ENCODE assay signal across 9 cellular contexts in the genomic region with DNA sequence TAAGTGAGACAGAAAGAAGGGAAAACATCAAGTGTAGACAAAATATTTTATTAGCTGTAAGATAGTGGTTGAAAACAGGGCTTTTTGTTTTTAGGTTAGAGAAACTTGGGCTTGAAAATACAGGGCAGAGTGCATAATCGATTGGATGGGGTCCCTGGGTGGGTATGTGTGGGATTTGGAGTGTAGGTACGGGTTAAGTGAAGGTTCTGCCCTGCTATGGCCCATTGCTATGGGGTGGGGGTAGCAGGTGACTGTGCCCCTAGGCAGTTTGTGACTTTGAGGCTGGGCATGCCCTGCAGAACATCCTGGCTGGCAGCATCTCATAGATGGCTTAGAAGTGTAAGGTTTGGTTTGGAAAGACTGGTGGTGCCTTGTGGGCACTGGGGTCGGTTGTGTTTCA. TPM values are rescaled to one million over a fixed set of nuclear protein-coding genes. Genes with fewer than 3 reads are reported as not detected.
DNase-seq lines count a peak whose midpoint lies in the region; ATAC-seq and TF ChIP-seq lines count a peak whose summit lies in the region.
"Had no signal": no experiment of that assay in that cellular context is flagged by ENCODE, and none has a peak within 500 bp of the region (broad histone marks: within the 10 kb centered on the region; RNA-seq: fewer than 3 reads in every experiment).

No MANE protein-coding gene starts in this region.

- H3K36me3 ChIP-seq in heart right ventricle (peaks cover 0 to 68% (median 56%) of the 10 kb centered on the region in 9 donors), adrenal gland (replicated peaks in 1 of 2) (peaks cover 0 to 67% of the 10 kb centered on the region in 2 donors), mucosa of descending colon (ENCODE audit: low read depth) (peaks cover 30% of the 10 kb centered on the region), urinary bladder (ENCODE audit: insufficient read depth) (peaks cover 7% of the 10 kb centered on the region)

- H3K4me1 ChIP-seq in heart right ventricle: peaks cover 12 to 52% (median 37%) of the 10 kb centered on the region in 9 donors
- H3K4me1 ChIP-seq in adrenal gland (replicated peaks in 1 of 2): peaks cover 13 to 37% of the 10 kb centered on the region in 2 donors
- peaks cover 17% of the 10 kb centered on the region for H3K4me1 ChIP-seq in mucosa of descending colon (ENCODE audit: low read depth)
- no peaks in the 10 kb centered on the region for H3K4me1 ChIP-seq in urinary bladder (ENCODE audit: insufficient read depth)

- H3K27ac ChIP-seq in heart right ventricle (peak overlapping the region in 2 of 10 donors; percentile 34 to 47), adrenal gland (peak overlapping the region in 3 of 5 donors; percentile 11 to 98 (median 97)), urinary bladder (ENCODE audit: low read depth) (peak overlapping the region; percentile 68)

- peak; percentile 15 for DNase-seq in Right ventricle myocardium inferior (ENCODE audit: missing footprints)
- DNase-seq in heart right ventricle: no peak
- DNase-seq in adrenal gland: no peak
- peak in 2 of 3 donors; percentile 11 to 17 for DNase-seq in mucosa of descending colon
- no peak for DNase-seq in NCI-H2171 treated with DMSO at 0.1 percent for 48 hours (lab: John Stamatoyannopoulos, UW)
- DNase-seq in NAMALWA (ENCODE audit: low spot score): no peak
- DNase-seq: NCI-H187 had no signal

- H3K9me3 ChIP-seq in heart right ventricle (no peaks in the 10 kb centered on the region), adrenal gland (replicated peaks in 1 of 3) (no peaks in the 10 kb centered on the region), mucosa of descending colon (no peaks in the 10 kb centered on the region)

- TF ChIP-seq CTCF in heart right ventricle (IDR thresholded peaks at IDR 0.05) (no peak), adrenal gland (IDR thresholded peaks at IDR 0.05) (no peak), mucosa of descending colon (IDR thresholded peaks at IDR 0.05) (no peak)

- intact Hi-C loops in Right ventricle myocardium inferior (cut with DNase I) (loop anchor here (2.0 to 10.0 kb wide), 2 partner anchors 13 to 319 kb away; a partner anchor contains a TSS), heart right ventricle (cut with DNase I) (loop anchor here in 2 of 10 donors (2.0 to 10.0 kb wide), 2 partner anchors 19 to 149 kb away; a partner anchor contains a TSS), adrenal gland (cut with DNase I) (no loop called here), mucosa of descending colon (cut with DNase I, micrococcal nuclease) (no loop called here)

- H3K27me3 ChIP-seq in heart right ventricle (no peaks in the 10 kb centered on the region), adrenal gland (no peaks in the 10 kb centered on the region)

- no peak overlapping the region for H3K4me3 ChIP-seq in heart right ventricle
- H3K4me3 ChIP-seq in adrenal gland: no peak overlapping the region
- H3K4me3 ChIP-seq in mucosa of descending colon: no peak overlapping the region
- H3K4me3 ChIP-seq in urinary bladder (ENCODE audit: low read depth, low read length): no peak overlapping the region

- 84 to 85% methylated on average over 3 of the region's 3 CpGs for WGBS in heart right ventricle, 2 donors
- 75 to 80% (median 77%) methylated on average over 3 of the region's 3 CpGs for WGBS in adrenal gland, 4 donors
- 70% methylated on average over 3 of the region's 3 CpGs for WGBS in urinary bladder

- ATAC-seq in Right ventricle myocardium inferior (no peak), heart right ventricle (no peak), mucosa of descending colon (no peak), GM21786 (IDR thresholded peaks at IDR 0.05; ENCODE audit: unreplicated experiment) (no peak)

- no peak for TF ChIP-seq POLR2A in adrenal gland (IDR thresholded peaks at IDR 0.05)

RNA-seq across cellular contexts. Expression of a gene that starts 3.7 kb away (rescaled TPM):
- total RNA-seq in Right ventricle myocardium inferior: 33.4 TPM
- total RNA-seq in heart right ventricle: 10 to 100 TPM; 23.0 to 36.5 (median 26.7) TPM
- polyA plus RNA-seq in heart right ventricle: 10 to 100 TPM; 21.6 to 32.5 TPM
- 10 to 100 TPM; 16.4 to 42.4 (median 33.7) TPM for total RNA-seq in adrenal gland
- polyA plus RNA-seq in adrenal gland: 10 to 100 TPM; 13.3 to 43.0 (median 39.4) TPM
- total RNA-seq in mucosa of descending colon: 10 to 100 TPM; 14.1 to 29.8 (median 16.4) TPM
- 15.9 TPM for total RNA-seq in urinary bladder
- 31.0 TPM for polyA plus RNA-seq in urinary bladder

RNA-seq across cellular contexts. Expression of a gene that starts 19.3 kb away (rescaled TPM):
- total RNA-seq in Right ventricle myocardium inferior (274 TPM), heart right ventricle (100 to 1,000 TPM; 203 to 316 (median 209) TPM), adrenal gland (100 to 1,000 TPM; 289 to 600 (median 369) TPM), mucosa of descending colon (100 to 1,000 TPM; 256 to 305 (median 267) TPM), urinary bladder (117 TPM)
- polyA plus RNA-seq in heart right ventricle (100 to 1,000 TPM; 142 to 277 TPM), adrenal gland (100 to 1,000 TPM; 248 to 411 (median 268) TPM), urinary bladder (224 TPM)

RNA-seq across cellular contexts. Expression of a gene that starts 27.7 kb away (rescaled TPM):
- 2.9 TPM for total RNA-seq in Right ventricle myocardium inferior
- 1 to 10 TPM; 1.3 to 3.0 (median 2.4) TPM for total RNA-seq in heart right ventricle
- 1 to 10 TPM; 1.6 to 8.4 TPM for polyA plus RNA-seq in heart right ventricle
- total RNA-seq in adrenal gland: 10 to 100 TPM in 5 of 8 donors, 1 to 10 TPM in 3; 7.5 to 24.4 (median 14.9) TPM
- 10 to 100 TPM; 11.4 to 27.8 (median 22.3) TPM for polyA plus RNA-seq in adrenal gland
- 100 to 1,000 TPM in 1 of 3 donors, 10 to 100 TPM in 2; 31.1 to 105 (median 72.0) TPM for total RNA-seq in mucosa of descending colon
- total RNA-seq in urinary bladder: 4.7 TPM
- polyA plus RNA-seq in urinary bladder: 4.8 TPM

RNA-seq across cellular contexts. Expression of a gene that starts 27.8 kb away (rescaled TPM):
- total RNA-seq in Right ventricle myocardium inferior (27.1 TPM), heart right ventricle (10 to 100 TPM; 17.4 to 31.0 (median 22.9) TPM), adrenal gland (100 to 1,000 TPM in 1 of 8 donors, 10 to 100 TPM in 7; 63.1 to 101 (median 71.1) TPM), mucosa of descending colon (100 to 1,000 TPM in 1 of 3 donors, 10 to 100 TPM in 2; 87.8 to 126 (median 90.1) TPM), urinary bladder (45.9 TPM)
- polyA plus RNA-seq in heart right ventricle (10 to 100 TPM; 55.1 to 63.7 TPM), adrenal gland (100 to 1,000 TPM in 2 of 3 donors, 10 to 100 TPM in 1; 87.7 to 199 (median 194) TPM), urinary bladder (59.7 TPM)

RNA-seq across cellular contexts. Expression of a gene that starts 34.7 kb away (rescaled TPM):
- total RNA-seq in Right ventricle myocardium inferior: 228 TPM
- total RNA-seq in heart right ventricle: 100 to 1,000 TPM; 210 to 254 (median 231) TPM
- 100 to 1,000 TPM in 1 of 2 donors, 10 to 100 TPM in 1; 49.0 to 288 TPM for polyA plus RNA-seq in heart right ventricle
- total RNA-seq in adrenal gland: 100 to 1,000 TPM; 190 to 387 (median 235) TPM
- 100 to 1,000 TPM in 1 of 3 donors, 10 to 100 TPM in 2; 65.1 to 412 (median 73.8) TPM for polyA plus RNA-seq in adrenal gland
- 100 to 1,000 TPM; 160 to 223 (median 176) TPM for total RNA-seq in mucosa of descending colon
- 121 TPM for total RNA-seq in urinary bladder
- 205 TPM for polyA plus RNA-seq in urinary bladder

Comparison
In these comparisons a context has a peak if more than half of its experiments do, and no peak if none do; other contexts are left out.
1. DNase-seq: peak in Right ventricle myocardium inferior (single experiment) and mucosa of descending colon (2 of 3); none in heart right ventricle (0 of 2), adrenal gland (0 of 7), NCI-H2171 treated with DMSO at 0.1 percent for 48 hours (single experiment) and NAMALWA (single experiment).